Comparison of ENCODE assay signal across 1 cellular context in the genomic region with DNA sequence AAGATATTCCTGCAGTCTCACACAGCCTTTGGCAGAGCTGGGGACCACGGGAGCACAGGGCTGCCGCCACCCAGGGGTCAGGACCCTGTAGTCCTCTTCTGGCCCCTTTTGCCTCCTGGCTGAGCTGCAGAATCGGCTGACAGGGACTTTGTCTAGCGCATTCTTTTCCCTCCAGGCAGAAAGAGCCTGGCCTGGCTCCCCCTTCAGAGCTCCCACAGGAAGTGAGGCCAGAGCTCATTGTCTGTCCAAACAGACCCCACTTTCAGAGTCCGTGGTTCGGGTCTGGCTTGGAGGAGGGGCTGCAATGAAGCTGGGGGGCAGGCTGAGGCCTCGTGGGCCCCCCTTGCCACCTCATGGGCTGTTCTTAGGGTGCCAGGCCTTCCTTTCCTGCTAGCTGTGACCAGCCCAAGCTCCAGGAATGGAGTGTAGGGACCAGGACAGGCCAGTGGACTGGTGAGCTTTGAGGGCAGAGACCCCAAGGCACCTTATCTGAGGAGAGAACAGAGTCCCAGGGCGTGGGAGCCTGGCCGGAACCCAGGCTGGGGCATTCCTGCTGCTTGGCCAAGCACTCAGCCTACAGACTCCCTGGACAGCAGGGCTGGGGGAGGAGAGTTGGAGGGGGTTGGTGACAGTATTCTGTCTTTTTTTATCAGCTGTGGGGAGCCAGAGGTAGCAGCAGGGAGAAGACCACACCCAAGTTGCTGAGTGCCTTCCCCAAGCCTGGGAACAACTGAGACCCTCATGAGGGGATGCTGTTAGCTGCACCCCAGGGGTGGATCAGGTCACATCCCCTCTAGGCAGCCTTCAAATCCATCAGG.
TF ChIP-seq lines count a peak whose summit lies in the region.

No MANE protein-coding gene starts in this region.

TF ChIP-seq in HepG2, 621 proteins besides CTCF, POLR2A, EP300 and RAD21 (continued from another document and continues in another):
- TF ChIP-seq, protein P1, sequence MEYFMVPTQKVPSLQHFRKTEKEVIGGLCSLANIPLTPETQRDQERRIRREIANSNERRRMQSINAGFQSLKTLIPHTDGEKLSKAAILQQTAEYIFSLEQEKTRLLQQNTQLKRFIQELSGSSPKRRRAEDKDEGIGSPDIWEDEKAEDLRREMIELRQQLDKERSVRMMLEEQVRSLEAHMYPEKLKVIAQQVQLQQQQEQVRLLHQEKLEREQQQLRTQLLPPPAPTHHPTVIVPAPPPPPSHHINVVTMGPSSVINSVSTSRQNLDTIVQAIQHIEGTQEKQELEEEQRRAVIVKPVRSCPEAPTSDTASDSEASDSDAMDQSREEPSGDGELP (IDR thresholded peaks at IDR 0.05; ENCODE audit: borderline replicate concordance, low read depth) = no peak
- TF ChIP-seq ZNF354B (CRISPR knock-in tag; IDR thresholded peaks at IDR 0.05) (no peak), KMT2B (CRISPR knock-in tag; IDR thresholded peaks at IDR 0.05) (no peak), FIP1L1 (IDR thresholded peaks at IDR 0.05; ENCODE audit: borderline replicate concordance, insufficient read depth, low read depth, low read length) (no peak), ZBTB42 (CRISPR knock-in tag; IDR thresholded peaks at IDR 0.05) (no peak), TOPORS (CRISPR knock-in tag; IDR thresholded peaks at IDR 0.05) (no peak), FOSL2 (CRISPR knock-in tag; IDR thresholded peaks at IDR 0.05) (no peak), ATF1 (CRISPR knock-in tag; IDR thresholded peaks at IDR 0.05) (no peak), PCBP2 (optimal IDR thresholded peaks at IDR 0.05; ENCODE audit: low read depth, low read length, poor library complexity, severe bottlenecking) (no peak), ZMYM4 (CRISPR knock-in tag; IDR thresholded peaks at IDR 0.05) (peak; percentile 11; the same call in 1 of the 2 replicates), U2AF1 (optimal IDR thresholded peaks at IDR 0.05; ENCODE audit: low read depth, low read length) (no peak), ZNF484 (CRISPR knock-in tag; IDR thresholded peaks at IDR 0.05; ENCODE audit: borderline replicate concordance, low read depth) (no peak), ZNF546 (CRISPR knock-in tag; conservative IDR thresholded peaks at IDR 0.05) (no peak), SMC3 (IDR thresholded peaks at IDR 0.05; ENCODE audit: low read length) (no peak), RXRA (CRISPR knock-in tag; IDR thresholded peaks at IDR 0.05) (no peak), ZNF589 (CRISPR knock-in tag; conservative IDR thresholded peaks at IDR 0.05) (no peak), MTA1 (CRISPR knock-in tag; IDR thresholded peaks at IDR 0.05; ENCODE audit: borderline replicate concordance) (peak; percentile 65; the same call in 1 of the 2 replicates), ZFP37 (CRISPR knock-in tag; IDR thresholded peaks at IDR 0.05; ENCODE audit: borderline replicate concordance) (no peak), ZNF674 (CRISPR knock-in tag; IDR thresholded peaks at IDR 0.05; ENCODE audit: low read depth) (no peak), AKAP8 (CRISPR knock-in tag; IDR thresholded peaks at IDR 0.05) (0 out of 2 replicates have a peak, but pooled peaks have one; percentile 60), TCF7 (IDR thresholded peaks at IDR 0.05; ENCODE audit: low read depth) (no peak), CEBPG (CRISPR knock-in tag; IDR thresholded peaks at IDR 0.05) (no peak), ZNF652 (CRISPR knock-in tag; IDR thresholded peaks at IDR 0.05; ENCODE audit: borderline replicate concordance, low read depth) (no peak), ZNF138 (CRISPR knock-in tag; IDR thresholded peaks at IDR 0.05; ENCODE audit: low read depth) (0 out of 2 replicates have a peak, but pooled peaks have one; percentile 40), NONO (IDR thresholded peaks at IDR 0.05) (no peak), NONO (CRISPR knock-in tag; conservative IDR thresholded peaks at IDR 0.05) (peak; percentile 65; the same call in 1 of the 2 replicates), PHB2 (IDR thresholded peaks at IDR 0.05; ENCODE audit: partially characterized antibody) (no peak), ZNF34 (CRISPR knock-in tag; IDR thresholded peaks at IDR 0.05; ENCODE audit: borderline replicate concordance) (no peak), SAFB2 (CRISPR knock-in tag; IDR thresholded peaks at IDR 0.05; ENCODE audit: borderline replicate concordance, low read depth) (no peak; the same call in 1 of the 2 replicates), ZNF709 (CRISPR knock-in tag; IDR thresholded peaks at IDR 0.05) (no peak), MIXL1 (CRISPR knock-in tag; IDR thresholded peaks at IDR 0.05) (0 out of 2 replicates have a peak, but pooled peaks have one; percentile 19), MTF2 (CRISPR knock-in tag; IDR thresholded peaks at IDR 0.05; ENCODE audit: borderline replicate concordance) (no peak), ZNF75D (CRISPR knock-in tag; IDR thresholded peaks at IDR 0.05; ENCODE audit: borderline replicate concordance) (no peak), CHD2 (IDR thresholded peaks at IDR 0.05; ENCODE audit: low read depth, low read length) (no peak), ZNF775 (CRISPR knock-in tag; IDR thresholded peaks at IDR 0.05; ENCODE audit: borderline replicate concordance) (no peak), AGO2 (optimal IDR thresholded peaks at IDR 0.05; ENCODE audit: low read depth, low read length) (no peak), ZNF883 (CRISPR knock-in tag; IDR thresholded peaks at IDR 0.05; ENCODE audit: not compliant biosample characterization) (no peak), MATR3 (CRISPR knock-in tag; IDR thresholded peaks at IDR 0.05) (no peak), ATRX (CRISPR knock-in tag; IDR thresholded peaks at IDR 0.05; ENCODE audit: borderline replicate concordance) (no peak), NFIB (CRISPR knock-in tag; IDR thresholded peaks at IDR 0.05; ENCODE audit: borderline replicate concordance) (no peak), FOXC1 (CRISPR knock-in tag; IDR thresholded peaks at IDR 0.05; ENCODE audit: borderline replicate concordance) (no peak), ZNF431 (CRISPR knock-in tag; IDR thresholded peaks at IDR 0.05; ENCODE audit: borderline replicate concordance, low read depth) (no peak), RFX1 (IDR thresholded peaks at IDR 0.05) (no peak)
- TF ChIP-seq, protein P2, sequence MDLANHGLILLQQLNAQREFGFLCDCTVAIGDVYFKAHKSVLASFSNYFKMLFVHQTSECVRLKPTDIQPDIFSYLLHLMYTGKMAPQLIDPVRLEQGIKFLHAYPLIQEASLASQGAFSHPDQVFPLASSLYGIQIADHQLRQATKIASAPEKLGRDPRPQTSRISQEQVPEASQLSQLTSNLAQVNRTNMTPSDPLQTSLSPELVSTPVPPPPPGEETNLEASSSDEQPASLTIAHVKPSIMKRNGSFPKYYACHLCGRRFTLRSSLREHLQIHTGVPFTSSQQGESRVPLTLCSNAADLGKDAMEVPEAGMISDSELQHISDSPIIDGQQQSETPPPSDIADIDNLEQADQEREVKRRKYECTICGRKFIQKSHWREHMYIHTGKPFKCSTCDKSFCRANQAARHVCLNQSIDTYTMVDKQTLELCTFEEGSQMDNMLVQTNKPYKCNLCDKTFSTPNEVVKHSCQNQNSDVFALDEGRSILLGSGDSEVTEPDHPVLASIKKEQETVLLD (CRISPR knock-in tag; IDR thresholded peaks at IDR 0.05; ENCODE audit: low read depth) = no peak
- TF ChIP-seq, protein P3, sequence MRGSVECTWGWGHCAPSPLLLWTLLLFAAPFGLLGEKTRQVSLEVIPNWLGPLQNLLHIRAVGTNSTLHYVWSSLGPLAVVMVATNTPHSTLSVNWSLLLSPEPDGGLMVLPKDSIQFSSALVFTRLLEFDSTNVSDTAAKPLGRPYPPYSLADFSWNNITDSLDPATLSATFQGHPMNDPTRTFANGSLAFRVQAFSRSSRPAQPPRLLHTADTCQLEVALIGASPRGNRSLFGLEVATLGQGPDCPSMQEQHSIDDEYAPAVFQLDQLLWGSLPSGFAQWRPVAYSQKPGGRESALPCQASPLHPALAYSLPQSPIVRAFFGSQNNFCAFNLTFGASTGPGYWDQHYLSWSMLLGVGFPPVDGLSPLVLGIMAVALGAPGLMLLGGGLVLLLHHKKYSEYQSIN (CRISPR knock-in tag; IDR thresholded peaks at IDR 0.05; ENCODE audit: borderline replicate concordance) = no peak
- TF ChIP-seq, protein P4, sequence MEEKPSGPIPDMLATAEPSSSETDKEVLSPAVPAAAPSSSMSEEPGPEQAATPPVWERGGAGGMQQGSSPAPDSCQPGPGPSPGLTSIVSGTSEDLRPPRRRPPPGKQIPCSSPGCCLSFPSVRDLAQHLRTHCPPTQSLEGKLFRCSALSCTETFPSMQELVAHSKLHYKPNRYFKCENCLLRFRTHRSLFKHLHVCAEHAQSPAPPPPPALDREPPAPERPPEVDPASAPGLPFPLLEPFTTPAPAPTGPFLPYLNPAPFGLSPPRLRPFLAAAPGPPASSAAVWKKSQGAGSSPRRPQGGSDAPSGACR (CRISPR knock-in tag; IDR thresholded peaks at IDR 0.05) = no peak
- TF ChIP-seq, protein P5, sequence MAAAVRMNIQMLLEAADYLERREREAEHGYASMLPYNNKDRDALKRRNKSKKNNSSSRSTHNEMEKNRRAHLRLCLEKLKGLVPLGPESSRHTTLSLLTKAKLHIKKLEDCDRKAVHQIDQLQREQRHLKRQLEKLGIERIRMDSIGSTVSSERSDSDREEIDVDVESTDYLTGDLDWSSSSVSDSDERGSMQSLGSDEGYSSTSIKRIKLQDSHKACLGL (CRISPR knock-in tag; IDR thresholded peaks at IDR 0.05) = no peak
- TF ChIP-seq, protein P6, sequence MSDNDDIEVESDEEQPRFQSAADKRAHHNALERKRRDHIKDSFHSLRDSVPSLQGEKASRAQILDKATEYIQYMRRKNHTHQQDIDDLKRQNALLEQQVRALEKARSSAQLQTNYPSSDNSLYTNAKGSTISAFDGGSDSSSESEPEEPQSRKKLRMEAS (IDR thresholded peaks at IDR 0.05) = peak; percentile 29; the same call in 1 of the 2 replicates
- TF ChIP-seq, protein P7, sequence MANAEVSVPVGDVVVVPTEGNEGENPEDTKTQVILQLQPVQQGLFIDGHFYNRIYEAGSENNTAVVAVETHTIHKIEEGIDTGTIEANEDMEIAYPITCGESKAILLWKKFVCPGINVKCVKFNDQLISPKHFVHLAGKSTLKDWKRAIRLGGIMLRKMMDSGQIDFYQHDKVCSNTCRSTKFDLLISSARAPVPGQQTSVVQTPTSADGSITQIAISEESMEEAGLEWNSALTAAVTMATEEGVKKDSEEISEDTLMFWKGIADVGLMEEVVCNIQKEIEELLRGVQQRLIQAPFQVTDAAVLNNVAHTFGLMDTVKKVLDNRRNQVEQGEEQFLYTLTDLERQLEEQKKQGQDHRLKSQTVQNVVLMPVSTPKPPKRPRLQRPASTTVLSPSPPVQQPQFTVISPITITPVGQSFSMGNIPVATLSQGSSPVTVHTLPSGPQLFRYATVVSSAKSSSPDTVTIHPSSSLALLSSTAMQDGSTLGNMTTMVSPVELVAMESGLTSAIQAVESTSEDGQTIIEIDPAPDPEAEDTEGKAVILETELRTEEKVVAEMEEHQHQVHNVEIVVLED (CRISPR knock-in tag; IDR thresholded peaks at IDR 0.05; ENCODE audit: borderline replicate concordance) = no peak
- TF ChIP-seq, protein P8, sequence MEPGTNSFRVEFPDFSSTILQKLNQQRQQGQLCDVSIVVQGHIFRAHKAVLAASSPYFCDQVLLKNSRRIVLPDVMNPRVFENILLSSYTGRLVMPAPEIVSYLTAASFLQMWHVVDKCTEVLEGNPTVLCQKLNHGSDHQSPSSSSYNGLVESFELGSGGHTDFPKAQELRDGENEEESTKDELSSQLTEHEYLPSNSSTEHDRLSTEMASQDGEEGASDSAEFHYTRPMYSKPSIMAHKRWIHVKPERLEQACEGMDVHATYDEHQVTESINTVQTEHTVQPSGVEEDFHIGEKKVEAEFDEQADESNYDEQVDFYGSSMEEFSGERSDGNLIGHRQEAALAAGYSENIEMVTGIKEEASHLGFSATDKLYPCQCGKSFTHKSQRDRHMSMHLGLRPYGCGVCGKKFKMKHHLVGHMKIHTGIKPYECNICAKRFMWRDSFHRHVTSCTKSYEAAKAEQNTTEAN (CRISPR knock-in tag; conservative IDR thresholded peaks at IDR 0.05) = no peak
- TF ChIP-seq, protein P9, sequence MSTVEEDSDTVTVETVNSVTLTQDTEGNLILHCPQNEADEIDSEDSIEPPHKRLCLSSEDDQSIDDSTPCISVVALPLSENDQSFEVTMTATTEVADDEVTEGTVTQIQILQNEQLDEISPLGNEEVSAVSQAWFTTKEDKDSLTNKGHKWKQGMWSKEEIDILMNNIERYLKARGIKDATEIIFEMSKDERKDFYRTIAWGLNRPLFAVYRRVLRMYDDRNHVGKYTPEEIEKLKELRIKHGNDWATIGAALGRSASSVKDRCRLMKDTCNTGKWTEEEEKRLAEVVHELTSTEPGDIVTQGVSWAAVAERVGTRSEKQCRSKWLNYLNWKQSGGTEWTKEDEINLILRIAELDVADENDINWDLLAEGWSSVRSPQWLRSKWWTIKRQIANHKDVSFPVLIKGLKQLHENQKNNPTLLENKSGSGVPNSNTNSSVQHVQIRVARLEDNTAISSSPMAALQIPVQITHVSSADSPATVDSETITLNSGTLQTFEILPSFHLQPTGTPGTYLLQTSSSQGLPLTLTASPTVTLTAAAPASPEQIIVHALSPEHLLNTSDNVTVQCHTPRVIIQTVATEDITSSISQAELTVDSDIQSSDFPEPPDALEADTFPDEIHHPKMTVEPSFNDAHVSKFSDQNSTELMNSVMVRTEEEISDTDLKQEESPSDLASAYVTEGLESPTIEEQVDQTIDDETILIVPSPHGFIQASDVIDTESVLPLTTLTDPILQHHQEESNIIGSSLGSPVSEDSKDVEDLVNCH (CRISPR knock-in tag; IDR thresholded peaks at IDR 0.05) = no peak
- TF ChIP-seq, protein P10, sequence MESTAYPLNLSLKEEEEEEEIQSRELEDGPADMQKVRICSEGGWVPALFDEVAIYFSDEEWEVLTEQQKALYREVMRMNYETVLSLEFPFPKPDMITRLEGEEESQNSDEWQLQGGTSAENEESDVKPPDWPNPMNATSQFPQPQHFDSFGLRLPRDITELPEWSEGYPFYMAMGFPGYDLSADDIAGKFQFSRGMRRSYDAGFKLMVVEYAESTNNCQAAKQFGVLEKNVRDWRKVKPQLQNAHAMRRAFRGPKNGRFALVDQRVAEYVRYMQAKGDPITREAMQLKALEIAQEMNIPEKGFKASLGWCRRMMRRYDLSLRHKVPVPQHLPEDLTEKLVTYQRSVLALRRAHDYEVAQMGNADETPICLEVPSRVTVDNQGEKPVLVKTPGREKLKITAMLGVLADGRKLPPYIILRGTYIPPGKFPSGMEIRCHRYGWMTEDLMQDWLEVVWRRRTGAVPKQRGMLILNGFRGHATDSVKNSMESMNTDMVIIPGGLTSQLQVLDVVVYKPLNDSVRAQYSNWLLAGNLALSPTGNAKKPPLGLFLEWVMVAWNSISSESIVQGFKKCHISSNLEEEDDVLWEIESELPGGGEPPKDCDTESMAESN (CRISPR knock-in tag; conservative IDR thresholded peaks at IDR 0.05) = no peak
- TF ChIP-seq, protein P11, sequence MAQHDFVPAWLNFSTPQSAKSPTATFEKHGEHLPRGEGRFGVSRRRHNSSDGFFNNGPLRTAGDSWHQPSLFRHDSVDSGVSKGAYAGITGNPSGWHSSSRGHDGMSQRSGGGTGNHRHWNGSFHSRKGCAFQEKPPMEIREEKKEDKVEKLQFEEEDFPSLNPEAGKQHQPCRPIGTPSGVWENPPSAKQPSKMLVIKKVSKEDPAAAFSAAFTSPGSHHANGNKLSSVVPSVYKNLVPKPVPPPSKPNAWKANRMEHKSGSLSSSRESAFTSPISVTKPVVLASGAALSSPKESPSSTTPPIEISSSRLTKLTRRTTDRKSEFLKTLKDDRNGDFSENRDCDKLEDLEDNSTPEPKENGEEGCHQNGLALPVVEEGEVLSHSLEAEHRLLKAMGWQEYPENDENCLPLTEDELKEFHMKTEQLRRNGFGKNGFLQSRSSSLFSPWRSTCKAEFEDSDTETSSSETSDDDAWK (CRISPR knock-in tag; IDR thresholded peaks at IDR 0.05) = no peak
